8 cellular contexts compared by ENCODE assay signal in genomic region chr15:78299302-78300102, GRCh38. TPM values are rescaled to one million over a fixed set of nuclear protein-coding genes. Genes with fewer than 3 reads are reported as not detected.
DNase-seq lines count a peak whose midpoint lies in the region; ATAC-seq and TF ChIP-seq lines count a peak whose summit lies in the region.

SKIC8 (minus strand) TSS chr15:78299609; CDS start chr15:78295686, 3,923 bp downstream.

- H3K27me3 Mint-ChIP-seq in activated T-helper 17 cell treated with anti-CD3 and anti-CD28 coated beads, Interleukin-2, amount 50 U/mL, for 72 hours: no peaks in the 10 kb centered on the region
- no peaks in the 10 kb centered on the region for H3K27me3 Mint-ChIP-seq in natural killer cell treated with Interleukin-12 subunit alpha and Interleukin-12 subunit beta and Interleukin-15 and Interleukin-18, amount 100 ng/mL, for 72 hours

- peaks cover 24% of the 10 kb centered on the region for H3K36me3 ChIP-seq in RWPE2 (ENCODE audit: low read depth)

- peaks cover 26% of the 10 kb centered on the region for H3K4me1 ChIP-seq in RWPE2 (ENCODE audit: insufficient read depth, poor library complexity, severe bottlenecking)

- H3K4me3 ChIP-seq in LNCaP clone FGC (ENCODE audit: low read depth, low read length) (peak within 1 kb of the TSS; percentile 99), RWPE2 (ENCODE audit: severe bottlenecking) (peak within 1 kb of the TSS; percentile 89)

- H3K27ac Mint-ChIP-seq in activated T-helper 17 cell treated with anti-CD3 and anti-CD28 coated beads, Interleukin-2, amount 50 U/mL, for 72 hours: peak within 1 kb of the TSS; percentile 97
- peak within 1 kb of the TSS; percentile 89 to 91 for H3K27ac Mint-ChIP-seq in natural killer cell treated with Interleukin-12 subunit alpha and Interleukin-12 subunit beta and Interleukin-15 and Interleukin-18, amount 100 ng/mL, for 72 hours

- no peak for TF ChIP-seq CTCF in LNCaP clone FGC (IDR thresholded peaks at IDR 0.05; ENCODE audit: control insufficient read depth, extremely low read depth, insufficient read depth)
- peak; percentile 13 for TF ChIP-seq CTCF in RWPE2 (IDR thresholded peaks at IDR 0.05; ENCODE audit: poor library complexity, severe bottlenecking)

- peak within 1 kb of the TSS; percentile 99 for H3K4me3 Mint-ChIP-seq in activated T-helper 17 cell treated with anti-CD3 and anti-CD28 coated beads, Interleukin-2, amount 50 U/mL, for 72 hours
- H3K4me3 Mint-ChIP-seq in natural killer cell treated with Interleukin-12 subunit alpha and Interleukin-12 subunit beta and Interleukin-15 and Interleukin-18, amount 100 ng/mL, for 72 hours: peak within 1 kb of the TSS; percentile 95

- no peaks in the 10 kb centered on the region for H3K9me3 ChIP-seq in RWPE2 (ENCODE audit: severe bottlenecking)

- H3K27me3 ChIP-seq in RWPE2 (ENCODE audit: insufficient read depth, poor library complexity, severe bottlenecking): no peaks in the 10 kb centered on the region

- peak; percentile 95 for ATAC-seq in RWPE2 (ENCODE audit: low read depth)
- ATAC-seq in activated T-helper 17 cell treated with anti-CD3 and anti-CD28 coated beads, Interleukin-2, amount 50 U/mL, for 72 hours (replicated peaks): peak; percentile 97
- ATAC-seq in natural killer cell treated with Interleukin-12 subunit alpha and Interleukin-12 subunit beta and Interleukin-15 and Interleukin-18, amount 100 ng/mL, for 72 hours: peak; percentile 97 to 98

- H3K27ac ChIP-seq in RWPE2 (ENCODE audit: poor library complexity, severe bottlenecking): peak within 1 kb of the TSS; percentile 27

- peaks cover 16% of the 10 kb centered on the region for H3K36me3 Mint-ChIP-seq in activated T-helper 17 cell treated with anti-CD3 and anti-CD28 coated beads, Interleukin-2, amount 50 U/mL, for 72 hours (ENCODE audit: low read depth)
- H3K36me3 Mint-ChIP-seq in natural killer cell treated with Interleukin-12 subunit alpha and Interleukin-12 subunit beta and Interleukin-15 and Interleukin-18, amount 100 ng/mL, for 72 hours: peaks cover 7% of the 10 kb centered on the region

- peaks cover 4% of the 10 kb centered on the region for H3K4me1 Mint-ChIP-seq in activated T-helper 17 cell treated with anti-CD3 and anti-CD28 coated beads, Interleukin-2, amount 50 U/mL, for 72 hours
- H3K4me1 Mint-ChIP-seq in natural killer cell treated with Interleukin-12 subunit alpha and Interleukin-12 subunit beta and Interleukin-15 and Interleukin-18, amount 100 ng/mL, for 72 hours (ENCODE audit: low read depth in 2 of 2): peaks cover 15 to 27% of the 10 kb centered on the region in 2 donors

- no peaks in the 10 kb centered on the region for H3K9me3 Mint-ChIP-seq in activated T-helper 17 cell treated with anti-CD3 and anti-CD28 coated beads, Interleukin-2, amount 50 U/mL, for 72 hours
- H3K9me3 Mint-ChIP-seq in natural killer cell treated with Interleukin-12 subunit alpha and Interleukin-12 subunit beta and Interleukin-15 and Interleukin-18, amount 100 ng/mL, for 72 hours: no peaks in the 10 kb centered on the region

- DNase-seq in ELF-1 (ENCODE audit: low read depth, low spot score): peak; percentile 98
- peak; percentile 93 for DNase-seq in H4 (ENCODE audit: low spot score)
- peak; percentile 86 for DNase-seq in LNCaP clone FGC (ENCODE audit: low read depth)
- DNase-seq in RWPE2 (ENCODE audit: low spot score): peak; percentile 96
- DNase-seq in fibroblast of peridontal ligament (ENCODE audit: extremely low read depth): peak; percentile 86
- peak; percentile 94 for DNase-seq in natural killer cell treated with Interleukin-12 subunit alpha and Interleukin-12 subunit beta and Interleukin-15 and Interleukin-18, amount 100 ng/mL, for 72 hours (ENCODE audit: low spot score)
- peak; percentile 87 for DNase-seq in stimulated activated naive CD4-positive, alpha-beta T cell treated with Interleukin-2 at 50 U/mL for 16 hours (lab: John Stamatoyannopoulos, UW)

RNA-seq across cellular contexts. Expression of gene SKIC8, which starts in this region (rescaled TPM):
- total RNA-seq in H4 (2014; rRNA removed; shearing (Covaris generic)): 115 and 121 TPM in 2 replicates
- 10 to 100 TPM; 33.7 to 54.7 TPM for total RNA-seq in activated T-helper 17 cell treated with anti-CD3 and anti-CD28 coated beads, Interleukin-2, amount 50 U/mL, for 72 hours
- 10 to 100 TPM; 40.7 to 50.0 TPM for total RNA-seq in natural killer cell treated with Interleukin-12 subunit alpha and Interleukin-12 subunit beta and Interleukin-15 and Interleukin-18, amount 100 ng/mL, for 72 hours

Comparison
In these comparisons a context has a peak if more than half of its experiments do, and no peak if none do; other contexts are left out.
1. Peak in every context shown above with its lines: DNase-seq, ATAC-seq, H3K4me3 ChIP-seq and H3K27ac ChIP-seq.